21 cellular contexts compared by ENCODE assay signal in genomic region chr7:105229641-105230040, GRCh38.
"Had no signal": no experiment of that assay in that cellular context is flagged by ENCODE, and none has a peak within 500 bp of the region (broad histone marks: within the 10 kb centered on the region; RNA-seq: fewer than 3 reads in every experiment).

No MANE protein-coding gene starts in this region.

- H3K27ac ChIP-seq: neutrophil, parathyroid adenoma, right lobe of liver, thyroid gland had no signal

- H3K27me3 ChIP-seq: neutrophil, right lobe of liver, thyroid gland had no signal

- H3K9me3 Mint-ChIP-seq: stimulated activated effector memory CD8-positive, alpha-beta T cell treated with anti-CD3 and anti-CD28 coated beads, Interleukin-12 subunit alpha, Interleukin-12 subunit beta, amount 100 ng/mL, for 72 hours had no signal

- H3K36me3 Mint-ChIP-seq: stimulated activated effector memory CD8-positive, alpha-beta T cell treated with anti-CD3 and anti-CD28 coated beads, Interleukin-12 subunit alpha, Interleukin-12 subunit beta, amount 100 ng/mL, for 72 hours had no signal

- DNase-seq: activated CD4-positive, alpha-beta T cell treated with anti-CD3 and anti-CD28 coated beads, Interleukin-2, amount 50 U/mL, for 1 hour; activated CD8-positive, alpha-beta memory T cell treated with anti-CD3 and anti-CD28 coated beads for 24 hours; activated CD8-positive, alpha-beta memory T cell treated with anti-CD3 and anti-CD28 coated beads, Interleukin-2, amount 50 U/mL, for 48 hours; activated effector memory CD4-positive, alpha-beta T cell treated with Interleukin-2 at 50 U/mL for 16 hours; activated naive CD4-positive, alpha-beta T cell treated with anti-CD3 and anti-CD28 coated beads, Interleukin-2, amount 10 ng/mL, durations not matched to agents 7 days and 5 days; activated T-cell treated with anti-CD3 and anti-CD28 coated beads, Interleukin-2, amount 50 U/mL, for 48 hours; aorta; effector memory CD4-positive, alpha-beta T cell; kidney glomerular epithelial cell; left ventricle myocardium superior; mesenchymal stem cell; naive thymus-derived CD8-positive, alpha-beta T cell; right lobe of liver; stimulated activated CD4-positive, alpha-beta T cell treated with anti-CD3 and anti-CD28 coated beads, Interleukin-4, amount 100 ng/mL, for 24 hours; T-cell; thyroid gland had no signal

- H3K27ac Mint-ChIP-seq: activated naive CD4-positive, alpha-beta T cell treated with anti-CD3 and anti-CD28 coated beads, Interleukin-2, amount 10 ng/mL, durations not matched to agents 7 days and 5 days; dendritic cell treated with granulocyte-macrophage colony-stimulating factor and Interleukin-4, amounts not matched to agents 40 ng/mL and 50 ng/mL, for 4 days; stimulated activated effector memory CD8-positive, alpha-beta T cell treated with anti-CD3 and anti-CD28 coated beads, Interleukin-12 subunit alpha, Interleukin-12 subunit beta, amount 100 ng/mL, for 72 hours; T-cell had no signal

- H3K4me3 Mint-ChIP-seq: activated naive CD4-positive, alpha-beta T cell treated with anti-CD3 and anti-CD28 coated beads, Interleukin-2, amount 10 ng/mL, durations not matched to agents 7 days and 5 days; dendritic cell treated with granulocyte-macrophage colony-stimulating factor and Interleukin-4, amounts not matched to agents 40 ng/mL and 50 ng/mL, for 4 days; naive thymus-derived CD8-positive, alpha-beta T cell; stimulated activated effector memory CD8-positive, alpha-beta T cell treated with anti-CD3 and anti-CD28 coated beads, Interleukin-12 subunit alpha, Interleukin-12 subunit beta, amount 100 ng/mL, for 72 hours; T-cell had no signal

- ATAC-seq: left ventricle myocardium superior; naive thymus-derived CD8-positive, alpha-beta T cell; right lobe of liver; SK-N-SH treated with all-trans-retinoic acid at 6 μM for 48 hours; stimulated activated effector memory CD8-positive, alpha-beta T cell treated with anti-CD3 and anti-CD28 coated beads, Interleukin-12 subunit alpha, Interleukin-12 subunit beta, amount 100 ng/mL, for 72 hours; T-cell had no signal

- H3K27me3 Mint-ChIP-seq: activated naive CD4-positive, alpha-beta T cell treated with anti-CD3 and anti-CD28 coated beads, Interleukin-2, amount 10 ng/mL, durations not matched to agents 7 days and 5 days; dendritic cell treated with granulocyte-macrophage colony-stimulating factor and Interleukin-4, amounts not matched to agents 40 ng/mL and 50 ng/mL, for 4 days; naive thymus-derived CD8-positive, alpha-beta T cell; T-cell had no signal

- H3K4me3 ChIP-seq: right lobe of liver, thyroid gland had no signal
